8 cellular contexts compared by ENCODE assay signal in the genomic region with DNA sequence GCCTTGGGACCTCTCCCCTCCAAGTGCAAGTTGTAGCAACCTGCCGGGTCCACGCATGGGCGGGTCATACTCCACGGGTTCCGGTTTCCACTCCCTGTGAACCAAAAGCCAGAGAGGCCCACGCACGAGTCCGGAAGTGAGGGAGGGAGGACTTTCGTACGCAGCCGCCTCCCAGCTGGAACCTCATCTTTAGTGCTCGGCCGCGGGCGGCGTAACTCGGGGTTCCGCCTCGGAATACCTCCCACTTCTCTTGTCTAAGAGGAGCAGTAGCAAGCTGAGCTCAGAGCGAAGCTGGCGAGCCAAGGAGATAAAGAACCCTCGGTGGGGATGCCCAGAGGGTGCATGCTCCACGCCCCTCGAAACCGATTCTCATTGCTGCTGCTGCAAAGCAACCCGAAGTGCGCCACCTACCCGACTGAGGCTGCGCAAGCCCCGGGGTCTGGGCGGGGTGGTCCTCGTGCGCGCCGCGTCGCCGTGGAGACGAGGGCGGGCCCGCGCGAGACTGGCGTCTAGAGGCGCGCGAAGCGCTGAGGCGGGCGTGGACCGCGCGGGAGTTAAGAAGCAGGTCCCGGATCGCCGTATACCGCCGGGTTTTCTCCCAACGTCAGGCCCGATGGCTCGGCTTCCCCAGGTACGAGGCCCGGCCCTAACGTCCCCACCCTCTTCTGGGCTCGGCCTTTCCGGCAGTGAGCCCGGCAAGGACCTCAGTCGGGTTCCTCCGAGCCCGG. TPM values are rescaled to one million over a fixed set of nuclear protein-coding genes. Genes with fewer than 3 reads are reported as not detected.
DNase-seq lines count a peak whose midpoint lies in the region; ATAC-seq lines count a peak whose summit lies in the region.

A gene with protein sequence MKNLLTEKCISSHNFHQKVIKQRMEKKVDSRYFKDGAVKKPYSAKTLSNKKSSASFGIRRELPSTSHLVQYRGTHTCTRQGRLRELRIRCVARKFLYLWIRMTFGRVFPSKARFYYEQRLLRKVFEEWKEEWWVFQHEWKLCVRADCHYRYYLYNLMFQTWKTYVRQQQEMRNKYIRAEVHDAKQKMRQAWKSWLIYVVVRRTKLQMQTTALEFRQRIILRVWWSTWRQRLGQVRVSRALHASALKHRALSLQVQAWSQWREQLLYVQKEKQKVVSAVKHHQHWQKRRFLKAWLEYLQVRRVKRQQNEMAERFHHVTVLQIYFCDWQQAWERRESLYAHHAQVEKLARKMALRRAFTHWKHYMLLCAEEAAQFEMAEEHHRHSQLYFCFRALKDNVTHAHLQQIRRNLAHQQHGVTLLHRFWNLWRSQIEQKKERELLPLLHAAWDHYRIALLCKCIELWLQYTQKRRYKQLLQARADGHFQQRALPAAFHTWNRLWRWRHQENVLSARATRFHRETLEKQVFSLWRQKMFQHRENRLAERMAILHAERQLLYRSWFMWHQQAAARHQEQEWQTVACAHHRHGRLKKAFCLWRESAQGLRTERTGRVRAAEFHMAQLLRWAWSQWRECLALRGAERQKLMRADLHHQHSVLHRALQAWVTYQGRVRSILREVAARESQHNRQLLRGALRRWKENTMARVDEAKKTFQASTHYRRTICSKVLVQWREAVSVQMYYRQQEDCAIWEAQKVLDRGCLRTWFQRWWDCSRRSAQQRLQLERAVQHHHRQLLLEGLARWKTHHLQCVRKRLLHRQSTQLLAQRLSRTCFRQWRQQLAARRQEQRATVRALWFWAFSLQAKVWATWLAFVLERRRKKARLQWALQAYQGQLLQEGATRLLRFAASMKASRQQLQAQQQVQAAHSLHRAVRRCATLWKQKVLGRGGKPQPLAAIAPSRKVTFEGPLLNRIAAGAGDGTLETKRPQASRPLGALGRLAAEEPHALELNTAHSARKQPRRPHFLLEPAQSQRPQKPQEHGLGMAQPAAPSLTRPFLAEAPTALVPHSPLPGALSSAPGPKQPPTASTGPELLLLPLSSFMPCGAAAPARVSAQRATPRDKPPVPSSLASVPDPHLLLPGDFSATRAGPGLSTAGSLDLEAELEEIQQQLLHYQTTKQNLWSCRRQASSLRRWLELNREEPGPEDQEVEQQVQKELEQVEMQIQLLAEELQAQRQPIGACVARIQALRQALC (plus strand): TSS at position 530 of the 728 bp plus-strand sequence. CDS start 11,749 bp downstream, outside the sequence.

- H3K4me1 Mint-ChIP-seq in CD8-positive, alpha-beta memory T cell: peaks cover 33 to 48% (median 43%) of the 10 kb centered on the region in 3 donors

- H3K4me1 ChIP-seq in CD8-positive, alpha-beta memory T cell (ENCODE audit: insufficient read depth, low read length): peaks cover 39% of the 10 kb centered on the region

- DNase-seq in CD8-positive, alpha-beta memory T cell: peak; percentile 93 to 98 (median 95)
- DNase-seq in HPDE6-E6E7 (ENCODE audit: extremely low spot score): peak; percentile 80
- DNase-seq in NK-92 (lab: John Stamatoyannopoulos, UW; ENCODE audit: unreplicated experiment): peak; percentile 60
- DNase-seq in activated CD8-positive, alpha-beta memory T cell treated with anti-CD3 and anti-CD28 coated beads for 24 hours: peak; percentile 98
- DNase-seq in effector CD8-positive, alpha-beta T cell (lab: John Stamatoyannopoulos, UW): peak; percentile 91
- peak; percentile 91 for DNase-seq in medulla oblongata (ENCODE audit: extremely low spot score)
- DNase-seq in stimulated activated CD8-positive, alpha-beta memory T cell treated with anti-CD3 and anti-CD28 coated beads, Interleukin-12 subunit alpha, Interleukin-12 subunit beta, amount 100 ng/mL, for 1 hour (ENCODE audit: low read depth): peak; percentile 94

- no peaks in the 10 kb centered on the region for H3K9me3 Mint-ChIP-seq in CD8-positive, alpha-beta memory T cell

- no peaks in the 10 kb centered on the region for H3K36me3 ChIP-seq in CD8-positive, alpha-beta memory T cell (ENCODE audit: insufficient read depth, low read length)

- H3K9me3 ChIP-seq in CD8-positive, alpha-beta memory T cell (ENCODE audit: low read length): no peaks in the 10 kb centered on the region

- H3K27me3 Mint-ChIP-seq in CD8-positive, alpha-beta memory T cell: peaks cover 0 to 4% of the 10 kb centered on the region in 2 donors

- H3K4me3 ChIP-seq in CD8-positive, alpha-beta memory T cell (ENCODE audit: low read length): peak within 1 kb of the TSS; percentile 84

- peak; percentile 82 for ATAC-seq in GM19463 (IDR thresholded peaks at IDR 0.05; ENCODE audit: unreplicated experiment)

- CTCF ChIA-PET in CD8-positive, alpha-beta memory T cell (lab: Charles Lee): interaction anchor here (1.1 kb wide), 1 partner anchor 135 kb away, joined by 4 read pairs; no protein-coding TSS in a partner anchor

- H3K36me3 Mint-ChIP-seq in CD8-positive, alpha-beta memory T cell: peaks cover 0 to 27% (median 0%) of the 10 kb centered on the region in 3 donors

- peak within 1 kb of the TSS; percentile 85 to 98 (median 97) for H3K4me3 Mint-ChIP-seq in CD8-positive, alpha-beta memory T cell

- H3K27me3 ChIP-seq in CD8-positive, alpha-beta memory T cell (ENCODE audit: insufficient read depth, low read length, poor library complexity, severe bottlenecking): no peaks in the 10 kb centered on the region

- peak within 1 kb of the TSS; percentile 84 for H3K27ac ChIP-seq in CD8-positive, alpha-beta memory T cell (ENCODE audit: low read depth, low read length)

- POLR2A ChIA-PET in CD8-positive, alpha-beta memory T cell (lab: Charles Lee): interaction anchor here (0.7 to 1.0 kb wide), 2 partner anchors 134 to 149 kb away, joined by 3 read pairs; no protein-coding TSS in a partner anchor

- peak within 1 kb of the TSS; percentile 88 to 99 (median 95) for H3K27ac Mint-ChIP-seq in CD8-positive, alpha-beta memory T cell

RNA-seq across cellular contexts. Expression of the gene that starts here (rescaled TPM):
- 100 to 1,000 TPM; 119 to 129 TPM for total RNA-seq in CD8-positive, alpha-beta memory T cell
- polyA plus RNA-seq in CD8-positive, alpha-beta memory T cell: 34.8 TPM

Comparison
In these comparisons a context has a peak if more than half of its experiments do, and no peak if none do; other contexts are left out.
1. Peak in every context shown above with its lines: DNase-seq, ATAC-seq, H3K4me3 ChIP-seq and H3K27ac ChIP-seq.